In genomic region chr2:148555622-148556294, GRCh38 we compare ENCODE assay signal across 19 cellular contexts.
A peak's percentile ranks its signal among the peaks of the same experiment; 100 is the strongest.
DNase-seq lines count a peak whose midpoint lies in the region; ATAC-seq, FAIRE-seq and TF ChIP-seq lines count a peak whose summit lies in the region.
"Had no signal": no experiment of that assay in that cellular context is flagged by ENCODE, and none has a peak within 500 bp of the region (broad histone marks: within the 10 kb centered on the region; RNA-seq: fewer than 3 reads in every experiment).

No MANE protein-coding gene starts in this region.

- no peak overlapping the region for H2BK20ac ChIP-seq in IMR-90 (ENCODE audit: low read depth, low read length)

- no peak overlapping the region for H2AK5ac ChIP-seq in IMR-90 (ENCODE audit: low read depth, low read length)

- CTCF ChIA-PET in IMR-90 (lab: Yijun Ruan, JAX) = no interaction called here
- CTCF ChIA-PET in K562 (lab: Yijun Ruan, JAX; ENCODE audit: low intra/inter-chr PET ratio) = no interaction called here

- no peaks in the 10 kb centered on the region for H3K79me1 ChIP-seq in IMR-90 (ENCODE audit: low read depth in 1 of 2, low read length in 2 of 2)

- no peak overlapping the region for H3K56ac ChIP-seq in IMR-90 (ENCODE audit: extremely low read depth, insufficient read depth, low read length)

- no peak overlapping the region for H2BK15ac ChIP-seq in IMR-90 (ENCODE audit: low read depth, low read length)

- H3K14ac ChIP-seq in IMR-90 (replicated peaks; ENCODE audit: low read depth, low read length) = no peak overlapping the region

- no peak for TF ChIP-seq EP300 in K562 (IDR thresholded peaks at IDR 0.05; ENCODE audit: low read length)

- H3K9me1 ChIP-seq in IMR-90 (ENCODE audit: insufficient read depth, low read length) (no peaks in the 10 kb centered on the region), K562 (ENCODE audit: control insufficient read depth, insufficient read depth, low read length) (no peaks in the 10 kb centered on the region)

- H3K36me3 ChIP-seq in heart right ventricle = no peaks in the 10 kb centered on the region
- no peaks in the 10 kb centered on the region for H3K36me3 ChIP-seq in IMR-90 (ENCODE audit: control insufficient read depth, insufficient read depth, low read length)
- H3K36me3 ChIP-seq in K562 (ENCODE audit: control insufficient read depth, insufficient read depth, low read length) = no peaks in the 10 kb centered on the region
- H3K36me3 ChIP-seq: BLaER1 had no signal

- ATAC-seq in heart right ventricle (no peak), IMR-90 (ENCODE audit: low read depth) (no peak), K562 (no peak), GM19452 (IDR thresholded peaks at IDR 0.05; ENCODE audit: unreplicated experiment) (no peak)
- ATAC-seq: CD8-positive, alpha-beta T cell had no signal

- no peak for TF ChIP-seq RAD21 in IMR-90 (IDR thresholded peaks at IDR 0.05; ENCODE audit: low read length)
- TF ChIP-seq RAD21 in K562 (CRISPR knock-in tag; conservative IDR thresholded peaks at IDR 0.05 in 1 of 2, IDR thresholded peaks at IDR 0.05 in 1 of 2) = no peak

- H3K4ac ChIP-seq in IMR-90 (ENCODE audit: low read depth, low read length) = no peak overlapping the region

- TF ChIP-seq POLR2A in IMR-90 (IDR thresholded peaks at IDR 0.05; ENCODE audit: low read depth, low read length) (no peak), K562 (conservative IDR thresholded peaks at IDR 0.05) (no peak)

- dilution Hi-C loops in IMR-90 (cut with HindIII; ENCODE audit: low sequenced_read_pairs, unreplicated experiment) = no loop called here

- H4K20me1 ChIP-seq in IMR-90 (ENCODE audit: insufficient read depth, low read length) (no peaks in the 10 kb centered on the region), K562 (replicated peaks; ENCODE audit: control insufficient read depth, insufficient read depth, low read length) (no peaks in the 10 kb centered on the region)
- H4K20me1 ChIP-seq: BLaER1 had no signal

- in situ Hi-C loops in IMR-90 (cut with MboI; ENCODE audit: low sequenced_read_pairs) = no loop called here
- in situ Hi-C loops in K562 (cut with MboI) = no loop called here

- DNase-seq in cardiac septum (ENCODE audit: low spot score) (peak; percentile 9), heart right ventricle (no peak), IMR-90 (no peak), K562 (ENCODE audit: extremely low read depth in 1 of 4, low spot score in 3 of 4) (no peak), NAMALWA (ENCODE audit: low spot score) (no peak)
- DNase-seq: Caco-2; CD4-positive, CD25-positive, alpha-beta regulatory T cell; CD8-positive, alpha-beta T cell; DMS153; DND-41; GOT3; HCEC 1CT had no signal

- H2BK5ac ChIP-seq in IMR-90 (ENCODE audit: low read depth, low read length, poor library complexity, severe bottlenecking) = no peak overlapping the region

- no peak overlapping the region for H4K8ac ChIP-seq in IMR-90 (ENCODE audit: low read depth in 2 of 2, low read length in 2 of 2)

- no peak overlapping the region for H3K4me2 ChIP-seq in IMR-90 (ENCODE audit: low read depth, low read length)
- no peak overlapping the region for H3K4me2 ChIP-seq in K562 (ENCODE audit: insufficient read depth, low read length)
- H3K4me2 ChIP-seq: BLaER1 had no signal

- POLR2A ChIA-PET in IMR-90 (lab: Charles Lee; ENCODE audit: unreplicated experiment) (no interaction called here), K562 (lab: Yijun Ruan, JAX) (interaction anchor here (1.0 kb wide), 1 partner anchor 12 kb away, joined by 3 read pairs; no protein-coding TSS in a partner anchor)

- FAIRE-seq in K562 (lab: Jason Lieb, UNC) = no peak
- FAIRE-seq: A204.1, G401.6, GM12892 had no signal

- no peak overlapping the region for H4K91ac ChIP-seq in IMR-90 (ENCODE audit: insufficient read depth, low read depth, low read length)

- no peak overlapping the region for H3K9ac ChIP-seq in IMR-90 (ENCODE audit: low read depth, low read length)
- no peak overlapping the region for H3K9ac ChIP-seq in K562 (ENCODE audit: insufficient read depth in 1 of 2, low read depth in 2 of 2, low read length in 2 of 2)
- H3K9ac ChIP-seq: BLaER1 had no signal

- H2BK120ac ChIP-seq in IMR-90 (ENCODE audit: low read depth, low read length) = no peak overlapping the region

- peaks cover 0 to 11% (median 4%) of the 10 kb centered on the region in 9 donors for H3K4me1 ChIP-seq in heart right ventricle
- no peaks in the 10 kb centered on the region; the same call in 1 of the 2 replicates for H3K4me1 ChIP-seq in IMR-90 (ENCODE audit: control insufficient read depth, insufficient read depth, low read length)
- no peaks in the 10 kb centered on the region; a peak in 1 of 5 replicates for H3K4me1 ChIP-seq in K562 (replicated peaks in 1 of 2; ENCODE audit: control insufficient read depth in 2 of 2, insufficient read depth in 2 of 2, low read length in 2 of 2)

- intact Hi-C loops in cardiac septum (cut with DNase I) = no loop called here
- intact Hi-C loops in heart right ventricle (cut with DNase I) = no loop called here
- intact Hi-C loops in IMR-90 (cut with micrococcal nuclease) = no loop called here
- intact Hi-C loops in K562 (cut with micrococcal nuclease) = no loop called here

- TF ChIP-seq CTCF in heart right ventricle (IDR thresholded peaks at IDR 0.05) (no peak), IMR-90 (conservative IDR thresholded peaks at IDR 0.05; ENCODE audit: low read depth, low read length) (no peak), K562 (IDR thresholded peaks at IDR 0.05 in 2 of 3, conservative IDR thresholded peaks at IDR 0.05 in 1 of 3; ENCODE audit: insufficient read depth in 2 of 3, low read depth in 1 of 3, low read length in 3 of 3) (no peak)

- no peak overlapping the region for H3K4me3 ChIP-seq in heart right ventricle
- no peak overlapping the region for H3K4me3 ChIP-seq in IMR-90 (ENCODE audit: insufficient read depth, low read depth, low read length)
- no peak overlapping the region for H3K4me3 ChIP-seq in K562
- H3K4me3 ChIP-seq: BLaER1 had no signal

- no peak overlapping the region for H2AFZ ChIP-seq in IMR-90 (replicated peaks; ENCODE audit: low read length, poor library complexity)
- H2AFZ ChIP-seq in K562 (ENCODE audit: low read depth, low read length) = no peak overlapping the region

- H4K5ac ChIP-seq in IMR-90 (ENCODE audit: low read depth, low read length) = no peak overlapping the region

- no peak overlapping the region for H2AK9ac ChIP-seq in IMR-90 (replicated peaks; ENCODE audit: low read depth, low read length, poor library complexity)

- 87 to 88% methylated on average over 6 of the region's 6 CpGs for WGBS in heart right ventricle, 2 donors
- WGBS in IMR-90 (ENCODE audit: extremely low coverage in 2 of 2, insufficient read length in 1 of 2), 2 experiments = no CpG with 5 or more reads among the region's 6 CpGs
- 0% methylated on average over 5 of the region's 6 CpGs for WGBS in K562 (ENCODE audit: insufficient coverage, low coverage, missing lambda C conversion rate)

- no peak overlapping the region for H3K18ac ChIP-seq in IMR-90 (ENCODE audit: low read depth, low read length)

- H3K23ac ChIP-seq in IMR-90 (ENCODE audit: low read depth, low read length) = no peak overlapping the region

- H3K27me3 ChIP-seq in heart right ventricle (peaks cover 0 to 6% (median 0%) of the 10 kb centered on the region in 7 donors), IMR-90 (ENCODE audit: control insufficient read depth, insufficient read depth, low read length) (peaks cover under 1% of the 10 kb centered on the region; the same call in 1 of the 2 replicates), K562 (ENCODE audit: control insufficient read depth in 2 of 2, insufficient read depth in 2 of 2, low read length in 2 of 2) (peaks cover 0 to 21% of the 10 kb centered on the region in 2 experiments; a peak in 3 of 5 replicates)
- H3K27me3 ChIP-seq: BLaER1 had no signal

- H3K27ac ChIP-seq in heart right ventricle = no peak overlapping the region
- H3K27ac ChIP-seq in IMR-90 (ENCODE audit: insufficient read depth, low read length) = no peak overlapping the region
- H3K27ac ChIP-seq in K562 (ENCODE audit: extremely low read depth, low read depth, low read length) = no peak overlapping the region
- H3K27ac ChIP-seq: 22Rv1, BLaER1, C4-2B had no signal

- peaks cover 0 to 5% (median 0%) of the 10 kb centered on the region in 11 donors for H3K9me3 ChIP-seq in heart right ventricle
- H3K9me3 ChIP-seq in IMR-90 (ENCODE audit: control insufficient read depth, insufficient read depth, low read length) = no peaks in the 10 kb centered on the region; the same call in 1 of the 2 replicates
- no peaks in the 10 kb centered on the region for H3K9me3 ChIP-seq in K562 (replicated peaks; ENCODE audit: control insufficient read depth, insufficient read depth, low read depth, low read length)
- H3K9me3 ChIP-seq: Caco-2 had no signal

- BruUV-seq in IMR-90 (replicated peaks; lab: Mats Ljungman, UMichigan) = no TSS peak
- no TSS peak for BruUV-seq in K562 (replicated peaks; lab: Mats Ljungman, UMichigan)

- H3K79me2 ChIP-seq in K562 (ENCODE audit: control insufficient read depth, insufficient read depth, low read length) = no peaks in the 10 kb centered on the region

TF ChIP-seq in IMR-90, 13 proteins besides CTCF, POLR2A, EP300 and RAD21 (continues in another document):
- TF ChIP-seq MXI1 (IDR thresholded peaks at IDR 0.05; ENCODE audit: borderline replicate concordance, low read depth, low read length) = no peak
- no peak for TF ChIP-seq CHD1 (IDR thresholded peaks at IDR 0.05; ENCODE audit: low read depth, low read length)
- peak; percentile 65 for TF ChIP-seq CEBPB (IDR thresholded peaks at IDR 0.05; ENCODE audit: low read depth, low read length)
- no peak for TF ChIP-seq SMC3 (IDR thresholded peaks at IDR 0.05; ENCODE audit: low read depth, low read length)

TF ChIP-seq in K562, 482 proteins besides CTCF, POLR2A, EP300 and RAD21 (continues in another document):
- TF ChIP-seq RBM25 (IDR thresholded peaks at IDR 0.05; ENCODE audit: low read depth, low read length, severe bottlenecking) (peak; percentile 8), BRD4 (IDR thresholded peaks at IDR 0.05) (no peak), ASH1L (IDR thresholded peaks at IDR 0.05; ENCODE audit: borderline replicate concordance, low read depth, partially characterized antibody) (no peak), ZNF239 (CRISPR knock-in tag; IDR thresholded peaks at IDR 0.05) (peak; percentile 95), GATAD2B (IDR thresholded peaks at IDR 0.05; ENCODE audit: borderline replicate concordance) (no peak), ZBTB7A (IDR thresholded peaks at IDR 0.05; ENCODE audit: borderline replicate concordance, control insufficient read depth, low read depth, low read length) (no peak), ZNF561 (CRISPR knock-in tag; conservative IDR thresholded peaks at IDR 0.05) (no peak)
